Comparison of ENCODE assay signal across 1 cellular context in the genomic region with DNA sequence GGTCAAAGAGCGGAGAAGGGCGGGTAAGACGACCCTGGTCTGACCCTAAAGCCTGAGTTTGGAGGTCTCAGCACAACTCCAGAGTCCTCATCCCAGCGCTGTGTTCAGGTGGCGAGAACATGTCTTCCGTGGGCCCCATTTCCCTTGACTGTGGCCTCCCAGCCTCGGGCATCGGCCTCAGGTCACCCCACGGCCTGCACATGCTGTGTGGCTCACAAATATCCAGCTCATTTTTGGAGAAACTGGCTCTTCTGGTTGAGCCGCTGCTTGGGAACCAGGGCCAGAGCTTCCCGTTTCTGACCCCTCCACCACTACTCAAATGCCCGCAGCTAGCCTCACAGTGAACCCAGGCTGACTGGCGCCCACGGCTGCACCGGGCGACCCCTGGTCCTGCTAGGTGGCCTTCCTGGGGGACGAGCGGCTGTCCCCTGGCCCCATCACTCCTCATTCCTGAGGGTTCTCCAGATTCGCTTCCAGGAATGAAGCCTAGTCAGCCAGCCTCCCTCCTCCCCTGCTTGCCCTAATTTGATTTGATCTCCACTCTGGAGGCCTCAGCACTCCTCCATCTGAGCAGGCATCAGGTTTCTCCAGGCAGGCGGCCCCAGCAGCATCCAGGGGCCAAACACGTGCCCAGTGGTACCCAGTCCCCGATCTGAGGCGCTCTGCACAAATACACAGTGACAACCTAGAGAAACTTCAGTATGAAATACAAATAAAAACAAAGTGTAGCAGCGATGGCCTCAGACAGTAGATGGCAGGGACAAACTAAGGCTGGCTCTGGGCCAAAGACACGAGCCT.
A peak's percentile ranks its signal among the peaks of the same experiment; 100 is the strongest.
TF ChIP-seq lines count a peak whose summit lies in the region.

No MANE protein-coding gene starts in this region.

TF ChIP-seq in Ishikawa, 13 proteins besides CTCF, POLR2A, EP300 and RAD21 (continued from another document):
- TF ChIP-seq, protein P1, sequence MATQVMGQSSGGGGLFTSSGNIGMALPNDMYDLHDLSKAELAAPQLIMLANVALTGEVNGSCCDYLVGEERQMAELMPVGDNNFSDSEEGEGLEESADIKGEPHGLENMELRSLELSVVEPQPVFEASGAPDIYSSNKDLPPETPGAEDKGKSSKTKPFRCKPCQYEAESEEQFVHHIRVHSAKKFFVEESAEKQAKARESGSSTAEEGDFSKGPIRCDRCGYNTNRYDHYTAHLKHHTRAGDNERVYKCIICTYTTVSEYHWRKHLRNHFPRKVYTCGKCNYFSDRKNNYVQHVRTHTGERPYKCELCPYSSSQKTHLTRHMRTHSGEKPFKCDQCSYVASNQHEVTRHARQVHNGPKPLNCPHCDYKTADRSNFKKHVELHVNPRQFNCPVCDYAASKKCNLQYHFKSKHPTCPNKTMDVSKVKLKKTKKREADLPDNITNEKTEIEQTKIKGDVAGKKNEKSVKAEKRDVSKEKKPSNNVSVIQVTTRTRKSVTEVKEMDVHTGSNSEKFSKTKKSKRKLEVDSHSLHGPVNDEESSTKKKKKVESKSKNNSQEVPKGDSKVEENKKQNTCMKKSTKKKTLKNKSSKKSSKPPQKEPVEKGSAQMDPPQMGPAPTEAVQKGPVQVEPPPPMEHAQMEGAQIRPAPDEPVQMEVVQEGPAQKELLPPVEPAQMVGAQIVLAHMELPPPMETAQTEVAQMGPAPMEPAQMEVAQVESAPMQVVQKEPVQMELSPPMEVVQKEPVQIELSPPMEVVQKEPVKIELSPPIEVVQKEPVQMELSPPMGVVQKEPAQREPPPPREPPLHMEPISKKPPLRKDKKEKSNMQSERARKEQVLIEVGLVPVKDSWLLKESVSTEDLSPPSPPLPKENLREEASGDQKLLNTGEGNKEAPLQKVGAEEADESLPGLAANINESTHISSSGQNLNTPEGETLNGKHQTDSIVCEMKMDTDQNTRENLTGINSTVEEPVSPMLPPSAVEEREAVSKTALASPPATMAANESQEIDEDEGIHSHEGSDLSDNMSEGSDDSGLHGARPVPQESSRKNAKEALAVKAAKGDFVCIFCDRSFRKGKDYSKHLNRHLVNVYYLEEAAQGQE (IDR thresholded peaks at IDR 0.05; ENCODE audit: low read depth) = no peak
- peak; percentile 37; the same call in 1 of the 2 replicates for TF ChIP-seq NFIC (IDR thresholded peaks at IDR 0.05)
- TF ChIP-seq YY1 (IDR thresholded peaks at IDR 0.05; ENCODE audit: low read depth) = no peak
- no peak for TF ChIP-seq CREB1 (IDR thresholded peaks at IDR 0.05; ENCODE audit: low read depth)
